Comparison of ENCODE assay signal across 8 cellular contexts in the genomic region with DNA sequence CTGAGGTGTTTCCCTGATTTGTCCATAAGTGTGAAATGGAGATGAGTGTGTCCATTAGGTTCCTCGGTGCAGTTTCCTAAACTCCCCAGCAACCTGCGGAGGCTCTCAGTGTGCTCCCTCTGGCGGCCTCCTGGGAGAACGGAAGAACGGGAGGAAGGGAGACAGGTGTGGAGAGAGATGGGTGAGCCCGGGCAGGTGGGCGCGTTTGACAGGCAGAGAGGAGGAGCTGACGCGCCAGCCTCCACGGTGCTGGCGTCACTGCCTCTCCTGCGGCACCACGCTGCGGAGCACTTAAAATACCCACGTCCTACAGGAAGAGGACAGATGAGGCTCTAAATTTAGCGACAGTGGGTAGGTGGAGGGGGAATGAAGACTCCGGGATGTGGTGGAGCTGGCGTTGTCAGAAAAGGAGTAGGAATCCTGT. TPM values are rescaled to one million over a fixed set of nuclear protein-coding genes. Genes with fewer than 3 reads are reported as not detected.
DNase-seq lines count a peak whose midpoint lies in the region; ATAC-seq and TF ChIP-seq lines count a peak whose summit lies in the region.

No MANE protein-coding gene starts in this region.

- H3K36me3 ChIP-seq in BE2C (no peaks in the 10 kb centered on the region), Karpas-422 (ENCODE audit: insufficient read depth, low read length) (no peaks in the 10 kb centered on the region)
- H3K36me3 ChIP-seq in effector memory CD4-positive, alpha-beta T cell (ENCODE audit: control insufficient read depth, insufficient read depth, low read length): no peaks in the 10 kb centered on the region

- H3K9ac ChIP-seq in Karpas-422 (ENCODE audit: low read length): no peak overlapping the region

- no peak overlapping the region for H3K27ac ChIP-seq in effector memory CD4-positive, alpha-beta T cell (ENCODE audit: insufficient read depth, low read length, poor library complexity, severe bottlenecking)
- H3K27ac ChIP-seq in Karpas-422 (ENCODE audit: low read length): no peak overlapping the region

- no peaks in the 10 kb centered on the region for H4K20me1 ChIP-seq in Karpas-422 (ENCODE audit: insufficient read depth, low read depth, low read length)

- H3K27me3 ChIP-seq in BE2C (no peaks in the 10 kb centered on the region), Karpas-422 (ENCODE audit: low read length) (0 out of 2 replicates have a peak, but pooled peaks cover 10% of the 10 kb centered on the region)
- H3K27me3 ChIP-seq in effector memory CD4-positive, alpha-beta T cell (replicated peaks; ENCODE audit: control insufficient read depth, insufficient read depth, low read length, poor library complexity, severe bottlenecking): no peaks in the 10 kb centered on the region

- H3K79me2 ChIP-seq in Karpas-422 (ENCODE audit: low read length): no peaks in the 10 kb centered on the region

- H3K9me2 ChIP-seq in Karpas-422 (replicated peaks; ENCODE audit: insufficient read depth, low read length): no peaks in the 10 kb centered on the region

- H3K4me2 ChIP-seq in Karpas-422 (ENCODE audit: low read depth, low read length, poor library complexity, severe bottlenecking): no peak overlapping the region

- H3K4me3 ChIP-seq in BE2C (ENCODE audit: low read depth, low read length): no peak overlapping the region
- H3K4me3 ChIP-seq in effector memory CD4-positive, alpha-beta T cell (ENCODE audit: insufficient read depth, low read depth, low read length, poor library complexity, severe bottlenecking): no peak overlapping the region
- no peak overlapping the region for H3K4me3 ChIP-seq in Karpas-422 (ENCODE audit: low read length)

- no peak for ATAC-seq in HG02884 (IDR thresholded peaks at IDR 0.05; ENCODE audit: unreplicated experiment)
- ATAC-seq in GM21786 (IDR thresholded peaks at IDR 0.05; ENCODE audit: unreplicated experiment): no peak

- no peak for DNase-seq in BE2C
- peak; percentile 67 for DNase-seq in HT-29 (ENCODE audit: low spot score)
- peak; percentile 22 to 52 for DNase-seq in SHP77 (lab: John Stamatoyannopoulos, UW)
- peak in 2 of 3 donors; percentile 3 for DNase-seq in effector memory CD4-positive, alpha-beta T cell
- DNase-seq in myocyte (ENCODE audit: low read depth): peak; percentile 46
- no peak for DNase-seq in Karpas-422

- H3K4me1 ChIP-seq in BE2C: no peaks in the 10 kb centered on the region
- H3K4me1 ChIP-seq in effector memory CD4-positive, alpha-beta T cell (ENCODE audit: control insufficient read depth, insufficient read depth, low read length, poor library complexity, severe bottlenecking): peaks cover 8% of the 10 kb centered on the region
- H3K4me1 ChIP-seq in Karpas-422 (ENCODE audit: low read length): no peaks in the 10 kb centered on the region

- peak; percentile 45 for TF ChIP-seq CTCF in BE2C (IDR thresholded peaks at IDR 0.05; ENCODE audit: low read depth, low read length)

- no peaks in the 10 kb centered on the region for H3K9me3 ChIP-seq in BE2C
- H3K9me3 ChIP-seq in effector memory CD4-positive, alpha-beta T cell (ENCODE audit: control insufficient read depth, low read length): no peaks in the 10 kb centered on the region
- no peaks in the 10 kb centered on the region for H3K9me3 ChIP-seq in Karpas-422 (ENCODE audit: low read length)

- H2AFZ ChIP-seq in Karpas-422 (ENCODE audit: low read length): no peak overlapping the region

RNA-seq across cellular contexts. Expression of a gene that starts 26.8 kb away (rescaled TPM):
- 80.6 TPM for polyA plus RNA-seq in BE2C (2012; ENCODE audit: insufficient read depth, insufficient read length, low read depth)
- total RNA-seq in HT-29 (2014; rRNA removed; shearing (Covaris generic)): 34.8 and 41.2 TPM in 2 replicates
- total RNA-seq in myocyte: 50.0 and 54.9 TPM in 2 replicates
- 42.8 TPM for polyA plus RNA-seq in myocyte (2012)
- 25.9 and 80.8 TPM in 2 replicates for total RNA-seq in Karpas-422 (2014; rRNA removed; shearing (Covaris generic); ENCODE audit: low replicate concordance)

RNA-seq across cellular contexts. Expression of a gene that starts 32.5 kb away (rescaled TPM):
- 49.9 TPM for polyA plus RNA-seq in BE2C (2012; ENCODE audit: insufficient read depth, insufficient read length, low read depth)
- total RNA-seq in HT-29 (2014; rRNA removed; shearing (Covaris generic)): 15.3 and 16.9 TPM in 2 replicates
- total RNA-seq in myocyte: 8.9 and 18.0 TPM in 2 replicates
- polyA plus RNA-seq in myocyte (2012): 13.6 TPM
- 30.0 and 40.3 TPM in 2 replicates for total RNA-seq in Karpas-422 (2014; rRNA removed; shearing (Covaris generic); ENCODE audit: low replicate concordance)

RNA-seq across cellular contexts. Expression of a gene that starts 34.0 kb away (rescaled TPM):
- 2.3 TPM for polyA plus RNA-seq in BE2C (2012; ENCODE audit: insufficient read depth, insufficient read length, low read depth)
- 0.41 TPM in 1 of 2 replicates, not detected in the other for total RNA-seq in HT-29 (2014; rRNA removed; shearing (Covaris generic))
- total RNA-seq in myocyte: not detected in 2 replicates
- 3.0 TPM for polyA plus RNA-seq in myocyte (2012)
- not detected in 2 replicates for total RNA-seq in Karpas-422 (2014; rRNA removed; shearing (Covaris generic); ENCODE audit: low replicate concordance)

RNA-seq across cellular contexts. Expression of a gene that starts 53.7 kb away (rescaled TPM):
- polyA plus RNA-seq in BE2C (2012; ENCODE audit: insufficient read depth, insufficient read length, low read depth): 0.80 TPM
- 38.9 and 39.1 TPM in 2 replicates for total RNA-seq in HT-29 (2014; rRNA removed; shearing (Covaris generic))
- 10.9 and 12.1 TPM in 2 replicates for total RNA-seq in myocyte
- 16.6 TPM for polyA plus RNA-seq in myocyte (2012)
- total RNA-seq in Karpas-422 (2014; rRNA removed; shearing (Covaris generic); ENCODE audit: low replicate concordance): 47.7 and 81.5 TPM in 2 replicates

Comparison
In these comparisons a context has a peak if more than half of its experiments do, and no peak if none do; other contexts are left out.
1. DNase-seq: peak in HT-29 (single experiment), SHP77 (2 of 2), effector memory CD4-positive, alpha-beta T cell (2 of 3) and myocyte (single experiment); none in BE2C (single experiment) and Karpas-422 (single experiment).